ENCODE assay signal across 23 cellular contexts in the genomic region with DNA sequence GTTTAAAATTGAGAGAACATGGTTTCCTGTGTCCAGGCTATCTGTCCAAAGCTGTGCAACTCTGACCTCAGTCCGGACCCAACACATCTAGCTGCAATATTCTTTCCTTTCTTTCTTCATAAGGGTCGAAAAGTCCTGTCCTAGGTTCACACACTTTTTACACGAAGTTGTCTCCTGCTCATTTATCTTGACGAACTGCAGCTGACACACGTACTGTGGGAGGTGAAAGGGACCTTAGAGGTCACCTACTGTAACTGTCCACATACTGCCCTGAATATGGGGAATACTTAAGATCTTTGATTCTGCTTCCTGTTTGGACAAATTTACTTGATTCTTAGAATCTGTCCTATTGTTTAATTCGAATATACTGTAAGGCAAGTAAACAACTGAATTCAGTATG.
DNase-seq lines count a peak whose midpoint lies in the region; ATAC-seq and TF ChIP-seq lines count a peak whose summit lies in the region.
"Had no signal": no experiment of that assay in that cellular context is flagged by ENCODE, and none has a peak within 500 bp of the region (broad histone marks: within the 10 kb centered on the region; RNA-seq: fewer than 3 reads in every experiment).

No MANE protein-coding gene starts in this region.

- H3K4me1 ChIP-seq in H9 (ENCODE audit: insufficient read depth, low read length) = no peaks in the 10 kb centered on the region
- H3K4me1 ChIP-seq: ascending aorta, lower lobe of right lung, upper lobe of right lung had no signal

- H4K20me1 ChIP-seq in H9 (ENCODE audit: control insufficient read depth, insufficient read depth, insufficient read length) = no peaks in the 10 kb centered on the region

- WGBS in H9 (ENCODE audit: extremely low coverage, insufficient read length, low lambda C conversion rate) = no CpG with 5 or more reads among the region's 6 CpGs

- H4K5ac ChIP-seq in H9 (ENCODE audit: insufficient read length, low read depth, low read length) = no peak overlapping the region

- no peak overlapping the region for H2BK5ac ChIP-seq in H9 (ENCODE audit: insufficient read length, low read length)

- no peak for DNase-seq in activated naive CD8-positive, alpha-beta T cell treated with anti-CD3 and anti-CD28 coated beads, Interleukin-2, amount 50 U/mL, for 24 hours
- DNase-seq in WERI-Rb-1 = no peak
- no peak for DNase-seq in left ventricle myocardium superior
- DNase-seq in H9 = no peak
- DNase-seq in NCI-H187 (lab: John Stamatoyannopoulos, UW) = no peak
- no peak for DNase-seq in sciatic nerve (ENCODE audit: low spot score)
- DNase-seq: activated naive CD4-positive, alpha-beta T cell treated with anti-CD3 and anti-CD28 coated beads for 36 hours; C1 segment of cervical spinal cord; Calu3; effector memory CD4-positive, alpha-beta T cell; lower lobe of right lung; NCI-H1092; NCI-H1930; NCI-H226; PC-3; retina; substantia nigra; T-helper 17 cell; upper lobe of right lung had no signal

- H2BK15ac ChIP-seq in H9 (ENCODE audit: low read depth, low read length) = no peak overlapping the region

- no peak overlapping the region for H3K9ac ChIP-seq in H9 (ENCODE audit: extremely low read depth, insufficient read length, low read length)

- no peak overlapping the region for H3K23ac ChIP-seq in H9 (ENCODE audit: insufficient read length, low read depth, low read length)

- no peak overlapping the region for H3K4me3 Mint-ChIP-seq in activated naive CD8-positive, alpha-beta T cell
- no peak overlapping the region for H3K4me3 Mint-ChIP-seq in activated naive CD8-positive, alpha-beta T cell treated with anti-CD3 and anti-CD28 coated beads, Interleukin-2, amount 50 U/mL, for 24 hours
- H3K4me3 Mint-ChIP-seq in stimulated activated memory B cell treated with anti-CD40 and anti-IgM and Interleukin-4, amounts not matched to agents 10 μg/mL and 1 μg/mL and 100 μg/mL, for 72 hours = no peak overlapping the region
- H3K4me3 Mint-ChIP-seq in H9 = no peak overlapping the region
- H3K4me3 Mint-ChIP-seq: activated naive CD4-positive, alpha-beta T cell treated with anti-CD3 and anti-CD28 coated beads for 36 hours; T-helper 17 cell had no signal

- H2BK20ac ChIP-seq in H9 (ENCODE audit: low read depth, low read length, poor library complexity, severe bottlenecking) = no peak overlapping the region

- no peaks in the 10 kb centered on the region for H3K79me2 ChIP-seq in H9 (ENCODE audit: insufficient read depth, low read length)

- peaks cover 8% of the 10 kb centered on the region for H3K36me3 ChIP-seq in WERI-Rb-1

- H3K79me1 ChIP-seq in H9 (ENCODE audit: insufficient read depth, low read depth, low read length, poor library complexity, severe bottlenecking) = no peaks in the 10 kb centered on the region

- no peak overlapping the region for H2BK120ac ChIP-seq in H9 (ENCODE audit: low read depth, low read length, poor library complexity, severe bottlenecking)

- no peak overlapping the region for H3K4me3 ChIP-seq in WERI-Rb-1 (ENCODE audit: low read depth, low read length)
- H3K4me3 ChIP-seq: ascending aorta, lower lobe of right lung, SJSA1, upper lobe of right lung had no signal

- no peak overlapping the region for H3K14ac ChIP-seq in H9 (ENCODE audit: insufficient read depth, low read length)

- H3K27me3 Mint-ChIP-seq in activated naive CD8-positive, alpha-beta T cell = no peaks in the 10 kb centered on the region
- H3K27me3 Mint-ChIP-seq in activated naive CD8-positive, alpha-beta T cell treated with anti-CD3 and anti-CD28 coated beads, Interleukin-2, amount 50 U/mL, for 24 hours = no peaks in the 10 kb centered on the region
- H3K27me3 Mint-ChIP-seq in stimulated activated memory B cell treated with anti-CD40 and anti-IgM and Interleukin-4, amounts not matched to agents 10 μg/mL and 1 μg/mL and 100 μg/mL, for 72 hours = no peaks in the 10 kb centered on the region
- no peaks in the 10 kb centered on the region for H3K27me3 Mint-ChIP-seq in H9 (ENCODE audit: low read depth)
- H3K27me3 Mint-ChIP-seq: T-helper 17 cell had no signal

- H3K23me2 ChIP-seq in H9 (ENCODE audit: insufficient read length, low read depth, low read length, poor library complexity, severe bottlenecking) = no peaks in the 10 kb centered on the region

- peaks cover 2% of the 10 kb centered on the region for H3K4me1 Mint-ChIP-seq in activated naive CD8-positive, alpha-beta T cell (ENCODE audit: low read depth)
- H3K4me1 Mint-ChIP-seq in activated naive CD8-positive, alpha-beta T cell treated with anti-CD3 and anti-CD28 coated beads, Interleukin-2, amount 50 U/mL, for 24 hours = peaks cover 2% of the 10 kb centered on the region
- peaks cover 11% of the 10 kb centered on the region for H3K4me1 Mint-ChIP-seq in stimulated activated memory B cell treated with anti-CD40 and anti-IgM and Interleukin-4, amounts not matched to agents 10 μg/mL and 1 μg/mL and 100 μg/mL, for 72 hours
- no peaks in the 10 kb centered on the region for H3K4me1 Mint-ChIP-seq in H9

- no peak overlapping the region for H2AK5ac ChIP-seq in H9 (ENCODE audit: insufficient read length, low read length)

- H4K8ac ChIP-seq in H9 (replicated peaks; ENCODE audit: insufficient read length, low read depth, low read length) = no peak overlapping the region

- TF ChIP-seq CTCF in WERI-Rb-1 (IDR thresholded peaks at IDR 0.05; ENCODE audit: low read depth, low read length) (no peak), H9 (conservative IDR thresholded peaks at IDR 0.05) (no peak)

- intact Hi-C loops in left ventricle myocardium superior (cut with micrococcal nuclease) (no loop called here), sciatic nerve (cut with DNase I) (no loop called here)

- H3K27ac ChIP-seq in WERI-Rb-1 (peak overlapping the region; percentile 7), H9 (ENCODE audit: insufficient read length, low read depth, low read length) (no peak overlapping the region)
- H3K27ac ChIP-seq: ascending aorta, lower lobe of right lung, SJSA1, upper lobe of right lung had no signal

- H4K91ac ChIP-seq in H9 (ENCODE audit: insufficient read length, low read depth, low read length) = no peak overlapping the region

- H3K27ac Mint-ChIP-seq in activated naive CD8-positive, alpha-beta T cell = peak overlapping the region; percentile 50
- H3K27ac Mint-ChIP-seq in activated naive CD8-positive, alpha-beta T cell treated with anti-CD3 and anti-CD28 coated beads, Interleukin-2, amount 50 U/mL, for 24 hours = no peak overlapping the region
- peak overlapping the region; percentile 72 for H3K27ac Mint-ChIP-seq in stimulated activated memory B cell treated with anti-CD40 and anti-IgM and Interleukin-4, amounts not matched to agents 10 μg/mL and 1 μg/mL and 100 μg/mL, for 72 hours
- H3K27ac Mint-ChIP-seq in H9 = no peak overlapping the region; a peak in 1 of 7 replicates
- H3K27ac Mint-ChIP-seq: activated naive CD4-positive, alpha-beta T cell treated with anti-CD3 and anti-CD28 coated beads for 36 hours had no signal

- H3T11ph ChIP-seq in H9 (ENCODE audit: low read length) = no peak overlapping the region

- no peaks in the 10 kb centered on the region for H3K27me3 ChIP-seq in WERI-Rb-1 (ENCODE audit: insufficient read depth, low read depth, severe bottlenecking)
- no peaks in the 10 kb centered on the region for H3K27me3 ChIP-seq in H9 (ENCODE audit: insufficient read depth, low read length)
- H3K27me3 ChIP-seq: ascending aorta, SJSA1, upper lobe of right lung had no signal

- H3K9me3 ChIP-seq in WERI-Rb-1 (ENCODE audit: severe bottlenecking) (no peaks in the 10 kb centered on the region), H9 (ENCODE audit: control insufficient read depth, low read depth, low read length) (no peaks in the 10 kb centered on the region)
- H3K9me3 ChIP-seq: ascending aorta, lower lobe of right lung, SJSA1, upper lobe of right lung had no signal

- no peak overlapping the region for H2BK12ac ChIP-seq in H9 (ENCODE audit: insufficient read length, low read depth, low read length)

- ATAC-seq in activated naive CD8-positive, alpha-beta T cell treated with anti-CD3 and anti-CD28 coated beads, Interleukin-2, amount 50 U/mL, for 24 hours = no peak
- ATAC-seq in left ventricle myocardium superior (peak; percentile 31), sciatic nerve (no peak)
- ATAC-seq in stimulated activated memory B cell treated with anti-CD40 and anti-IgM and Interleukin-4, amounts not matched to agents 10 μg/mL and 1 μg/mL and 100 μg/mL, for 72 hours = no peak
- ATAC-seq: lower lobe of right lung, PC-3, T-helper 17 cell, upper lobe of right lung had no signal

- no peak overlapping the region for H3K18ac ChIP-seq in H9 (ENCODE audit: insufficient read length, low read depth, low read length)

- no peaks in the 10 kb centered on the region for H3K9me3 Mint-ChIP-seq in activated naive CD8-positive, alpha-beta T cell (ENCODE audit: low read depth)
- H3K9me3 Mint-ChIP-seq in activated naive CD8-positive, alpha-beta T cell treated with anti-CD3 and anti-CD28 coated beads, Interleukin-2, amount 50 U/mL, for 24 hours = peaks cover 2% of the 10 kb centered on the region
- H3K9me3 Mint-ChIP-seq in stimulated activated memory B cell treated with anti-CD40 and anti-IgM and Interleukin-4, amounts not matched to agents 10 μg/mL and 1 μg/mL and 100 μg/mL, for 72 hours = no peaks in the 10 kb centered on the region
- no peaks in the 10 kb centered on the region for H3K9me3 Mint-ChIP-seq in H9

- H3K4ac ChIP-seq in H9 (ENCODE audit: low read depth, low read length) = no peak overlapping the region

- H2AFZ ChIP-seq in H9 (ENCODE audit: low read length) = no peak overlapping the region

- H3K4me2 ChIP-seq in H9 (ENCODE audit: insufficient read depth, insufficient read length, low read length) = no peak overlapping the region

- H3K56ac ChIP-seq in H9 (ENCODE audit: insufficient read length, low read depth, low read length) = no peak overlapping the region

- peaks cover 26% of the 10 kb centered on the region for H3K36me3 Mint-ChIP-seq in activated naive CD8-positive, alpha-beta T cell
- H3K36me3 Mint-ChIP-seq in activated naive CD8-positive, alpha-beta T cell treated with anti-CD3 and anti-CD28 coated beads, Interleukin-2, amount 50 U/mL, for 24 hours (ENCODE audit: low read depth) = peaks cover 79% of the 10 kb centered on the region
- peaks cover 88% of the 10 kb centered on the region for H3K36me3 Mint-ChIP-seq in stimulated activated memory B cell treated with anti-CD40 and anti-IgM and Interleukin-4, amounts not matched to agents 10 μg/mL and 1 μg/mL and 100 μg/mL, for 72 hours
- peaks cover 6 to 61% (median 23%) of the 10 kb centered on the region in 3 experiments; a peak in 6 of 7 replicates for H3K36me3 Mint-ChIP-seq in H9 (ENCODE audit: insufficient read depth in 1 of 3, low read depth in 3 of 3)

Comparison
In these comparisons a context has a peak if more than half of its experiments do, and no peak if none do; other contexts are left out.
1. H3K27ac Mint-ChIP-seq: peak in activated naive CD8-positive, alpha-beta T cell (single experiment) and stimulated activated memory B cell treated with anti-CD40 and anti-IgM and Interleukin-4, amounts not matched to agents 10 μg/mL and 1 μg/mL and 100 μg/mL, for 72 hours (single experiment); none in activated naive CD8-positive, alpha-beta T cell treated with anti-CD3 and anti-CD28 coated beads, Interleukin-2, amount 50 U/mL, for 24 hours (single experiment) and H9 (0 of 3).